18 cellular contexts compared by ENCODE assay signal in genomic region chr9:113528088-113528487, GRCh38.
DNase-seq lines count a peak whose midpoint lies in the region; ATAC-seq and TF ChIP-seq lines count a peak whose summit lies in the region.
"Had no signal": no experiment of that assay in that cellular context is flagged by ENCODE, and none has a peak within 500 bp of the region (broad histone marks: within the 10 kb centered on the region; RNA-seq: fewer than 3 reads in every experiment).

No MANE protein-coding gene starts in this region.

- no peaks in the 10 kb centered on the region for H3K27me3 ChIP-seq in transverse colon
- H3K27me3 ChIP-seq: adrenal gland, suprapubic skin had no signal

- peak; percentile 10 for TF ChIP-seq EP300 in transverse colon (IDR thresholded peaks at IDR 0.05; ENCODE audit: low read depth)

- no peak overlapping the region for H3K4me3 ChIP-seq in transverse colon
- no peak overlapping the region for H3K4me3 ChIP-seq in foreskin fibroblast (ENCODE audit: low read depth in 1 of 2, low read length in 2 of 2)
- H3K4me3 ChIP-seq: adrenal gland, SK-N-MC, suprapubic skin had no signal

- H3K27ac Mint-ChIP-seq in naive thymus-derived CD8-positive, alpha-beta T cell: peak overlapping the region in 9 of 10 donors; percentile 74 to 98 (median 96)
- H3K27ac Mint-ChIP-seq: activated CD8-positive, alpha-beta memory T cell treated with anti-CD3 and anti-CD28 coated beads, Interleukin-2, amount 10 ng/mL, durations not matched to agents 7 days and 5 days; mesothelial cell of epicardium had no signal

- H3K27ac ChIP-seq in angular gyrus (ENCODE audit: low read depth, low read length) (peak overlapping the region; percentile 50), transverse colon (peak overlapping the region; percentile 78 to 92 (median 86))
- H3K27ac ChIP-seq: SK-N-MC, suprapubic skin had no signal

- TF ChIP-seq POLR2A in transverse colon (IDR thresholded peaks at IDR 0.05): peak; percentile 41

- peaks cover 39 to 56% (median 53%) of the 10 kb centered on the region in 4 donors for H3K4me1 ChIP-seq in transverse colon

- in situ Hi-C loops in transverse colon (cut with MboI; ENCODE audit: low pct_ligation_motif_present in 1 of 4, low pct_unique_long_range_greater_than_20kb in 1 of 4, low sequenced_read_pairs in 3 of 4): no loop called here

- intact Hi-C loops in transverse colon (cut with DNase I; ENCODE audit: low total_unique reads): no loop called here

- H3K36me3 Mint-ChIP-seq in naive thymus-derived CD8-positive, alpha-beta T cell: peaks cover 0 to 60% (median 18%) of the 10 kb centered on the region in 3 donors
- H3K36me3 Mint-ChIP-seq: mesothelial cell of epicardium had no signal

- H3K9me3 Mint-ChIP-seq in naive thymus-derived CD8-positive, alpha-beta T cell: no peaks in the 10 kb centered on the region
- H3K9me3 Mint-ChIP-seq: mesothelial cell of epicardium had no signal

- H3K4me3 Mint-ChIP-seq in naive thymus-derived CD8-positive, alpha-beta T cell: peak overlapping the region in 5 of 10 donors; percentile 5 to 91 (median 69)
- H3K4me3 Mint-ChIP-seq: activated CD8-positive, alpha-beta memory T cell treated with anti-CD3 and anti-CD28 coated beads, Interleukin-2, amount 10 ng/mL, durations not matched to agents 7 days and 5 days; mesothelial cell of epicardium had no signal

- peak; percentile 93 for ATAC-seq in esophagus mucosa
- no peak for ATAC-seq in naive thymus-derived CD8-positive, alpha-beta T cell
- ATAC-seq: activated CD8-positive, alpha-beta memory T cell treated with anti-CD3 and anti-CD28 coated beads, Interleukin-2, amount 10 ng/mL, durations not matched to agents 7 days and 5 days had no signal

- no peaks in the 10 kb centered on the region for H3K36me3 ChIP-seq in transverse colon
- H3K36me3 ChIP-seq: suprapubic skin had no signal

- H3K9me3 ChIP-seq in transverse colon: no peaks in the 10 kb centered on the region
- H3K9me3 ChIP-seq: adrenal gland, suprapubic skin had no signal

- TF ChIP-seq CTCF in transverse colon (IDR thresholded peaks at IDR 0.05): no peak
- TF ChIP-seq CTCF in foreskin fibroblast (IDR thresholded peaks at IDR 0.05; ENCODE audit: low read depth, low read length): no peak

- peaks cover 35 to 84% (median 64%) of the 10 kb centered on the region in 4 donors for H3K4me1 Mint-ChIP-seq in naive thymus-derived CD8-positive, alpha-beta T cell
- H3K4me1 Mint-ChIP-seq: mesothelial cell of epicardium had no signal

- no peak for DNase-seq in naive thymus-derived CD8-positive, alpha-beta T cell
- DNase-seq in transverse colon (peak; percentile 90), cerebellar nuclear complex (lab: John Stamatoyannopoulos, UW) (no peak), foreskin fibroblast (no peak), amniotic stem cell (lab: John Stamatoyannopoulos, UW) (no peak)
- DNase-seq: activated CD4-positive, alpha-beta T cell treated with anti-CD3 and anti-CD28 coated beads for 1 hour; activated CD8-positive, alpha-beta memory T cell treated with anti-CD3 and anti-CD28 coated beads, Interleukin-2, amount 10 ng/mL, durations not matched to agents 7 days and 5 days; adrenal gland; KBM-7; NCI-H1105; occipital lobe; OCI-M1; stimulated activated CD4-positive, alpha-beta T cell treated with anti-CD3 and anti-CD28 coated beads, Interleukin-4, amount 100 ng/mL, for 1 hour had no signal

- WGBS in transverse colon (ENCODE audit: low coverage in 1 of 2), 2 donors: 38% methylated on average over 6 of the region's 6 CpGs; no CpG with 5 or more reads in 1 of the 2 donors

- POLR2A ChIA-PET in naive thymus-derived CD8-positive, alpha-beta T cell (lab: Charles Lee): interaction anchor here (1.4 to 1.9 kb wide), 2 partner anchors 10 to 15 kb away, joined by 4 to 5 read pairs; no protein-coding TSS in a partner anchor

- no peaks in the 10 kb centered on the region for H3K27me3 Mint-ChIP-seq in naive thymus-derived CD8-positive, alpha-beta T cell
- H3K27me3 Mint-ChIP-seq: activated CD8-positive, alpha-beta memory T cell treated with anti-CD3 and anti-CD28 coated beads, Interleukin-2, amount 10 ng/mL, durations not matched to agents 7 days and 5 days had no signal
